16 cellular contexts compared by ENCODE assay signal in genomic region chr19:4933528-4933927, GRCh38. TPM values are rescaled to one million over a fixed set of nuclear protein-coding genes. Genes with fewer than 3 reads are reported as not detected.
A peak's percentile ranks its signal among the peaks of the same experiment; 100 is the strongest.
DNase-seq lines count a peak whose midpoint lies in the region; ATAC-seq and TF ChIP-seq lines count a peak whose summit lies in the region.
"Had no signal": no experiment of that assay in that cellular context is flagged by ENCODE, and none has a peak within 500 bp of the region (broad histone marks: within the 10 kb centered on the region; RNA-seq: fewer than 3 reads in every experiment).

No MANE protein-coding gene starts in this region.

- H4K20me1 ChIP-seq in mammary epithelial cell (ENCODE audit: insufficient read depth, low read length): no peaks in the 10 kb centered on the region

- no peak overlapping the region for H3K4me2 ChIP-seq in mammary epithelial cell (ENCODE audit: insufficient read depth, low read depth, low read length)

- H3K27ac ChIP-seq in right cardiac atrium (ENCODE audit: low read length) (no peak overlapping the region), mammary epithelial cell (ENCODE audit: insufficient read depth, low read depth, low read length) (no peak overlapping the region), upper lobe of right lung (no peak overlapping the region)
- H3K27ac ChIP-seq: ascending aorta, parathyroid adenoma, thoracic aorta had no signal

- dilution Hi-C loops in mammary epithelial cell (cut with HindIII; ENCODE audit: low sequenced_read_pairs): no loop called here

- H3K27me3 ChIP-seq in right cardiac atrium (ENCODE audit: control insufficient read depth, insufficient read depth): no peaks in the 10 kb centered on the region
- no peaks in the 10 kb centered on the region for H3K27me3 ChIP-seq in mammary epithelial cell (ENCODE audit: insufficient read depth, low read length)
- H3K27me3 ChIP-seq in upper lobe of right lung: no peaks in the 10 kb centered on the region
- H3K27me3 ChIP-seq: ascending aorta had no signal

- in situ Hi-C loops in mammary epithelial cell (cut with MboI; ENCODE audit: low sequenced_read_pairs in 2 of 2): no loop called here

- H3K27ac Mint-ChIP-seq in activated CD4-positive, alpha-beta T cell treated with anti-CD3 and anti-CD28 coated beads for 36 hours: no peak overlapping the region
- H3K27ac Mint-ChIP-seq: CD4-positive, alpha-beta T cell; mesothelial cell of epicardium had no signal

- H2AFZ ChIP-seq in mammary epithelial cell (ENCODE audit: low read depth, low read length): no peak overlapping the region
- H2AFZ ChIP-seq: parathyroid adenoma had no signal

- peak; percentile 28 for ATAC-seq in Right ventricle myocardium inferior
- no peak for ATAC-seq in right cardiac atrium
- peak; percentile 65 for ATAC-seq in upper lobe of right lung
- no peak for ATAC-seq in HG03095 (IDR thresholded peaks at IDR 0.05; ENCODE audit: unreplicated experiment)
- no peak for ATAC-seq in activated CD4-positive, alpha-beta T cell treated with anti-CD3 and anti-CD28 coated beads for 36 hours

- no peak overlapping the region for H3K4me3 Mint-ChIP-seq in activated CD4-positive, alpha-beta T cell treated with anti-CD3 and anti-CD28 coated beads for 36 hours
- H3K4me3 Mint-ChIP-seq: CD4-positive, alpha-beta T cell; mesothelial cell of epicardium had no signal

- CTCF ChIA-PET in mammary epithelial cell (lab: Charles Lee; ENCODE audit: low non-redundant PET): no interaction called here
- CTCF ChIA-PET in activated CD4-positive, alpha-beta T cell treated with anti-CD3 and anti-CD28 coated beads for 36 hours (lab: Charles Lee): no interaction called here

- peaks cover 40% of the 10 kb centered on the region for H3K79me2 ChIP-seq in mammary epithelial cell (ENCODE audit: insufficient read depth, low read length)
- H3K79me2 ChIP-seq: parathyroid adenoma had no signal

- no peak overlapping the region for H3K9ac ChIP-seq in mammary epithelial cell (ENCODE audit: insufficient read depth, low read length)
- H3K9ac ChIP-seq: parathyroid adenoma had no signal

- TF ChIP-seq CTCF in mammary epithelial cell (conservative IDR thresholded peaks at IDR 0.05 in 1 of 2, IDR thresholded peaks at IDR 0.05 in 1 of 2; ENCODE audit: extremely low read depth in 1 of 2, insufficient read depth in 1 of 2, low read depth in 1 of 2, low read length in 2 of 2) (no peak), upper lobe of right lung (IDR thresholded peaks at IDR 0.05) (no peak)

- peaks cover 77% of the 10 kb centered on the region for H3K36me3 Mint-ChIP-seq in activated CD4-positive, alpha-beta T cell treated with anti-CD3 and anti-CD28 coated beads for 36 hours (ENCODE audit: low read depth)

- no TSS peak for BruUV-seq in mammary epithelial cell (replicated peaks; lab: Mats Ljungman, UMichigan)

- 86% methylated on average over 7 of the region's 7 CpGs for WGBS in right cardiac atrium
- WGBS in mammary epithelial cell (ENCODE audit: low coverage, missing lambda C conversion rate): 54% methylated on average over 7 of the region's 7 CpGs

- H3K27me3 Mint-ChIP-seq in activated CD4-positive, alpha-beta T cell treated with anti-CD3 and anti-CD28 coated beads for 36 hours: no peaks in the 10 kb centered on the region
- H3K27me3 Mint-ChIP-seq: CD4-positive, alpha-beta T cell had no signal

- POLR2A ChIA-PET in activated CD4-positive, alpha-beta T cell treated with anti-CD3 and anti-CD28 coated beads for 36 hours (lab: Charles Lee): interaction anchor here (0.6 kb wide), 1 partner anchor 615 kb away, joined by 3 read pairs; no protein-coding TSS in a partner anchor

- H3K9me3 Mint-ChIP-seq in activated CD4-positive, alpha-beta T cell treated with anti-CD3 and anti-CD28 coated beads for 36 hours (ENCODE audit: low read depth): no peaks in the 10 kb centered on the region
- H3K9me3 Mint-ChIP-seq: CD4-positive, alpha-beta T cell; mesothelial cell of epicardium had no signal

- no peaks in the 10 kb centered on the region for H3K9me3 ChIP-seq in right cardiac atrium (ENCODE audit: control insufficient read depth, low read length)
- no peaks in the 10 kb centered on the region for H3K9me3 ChIP-seq in mammary epithelial cell (replicated peaks; ENCODE audit: insufficient read depth, low read length)
- no peaks in the 10 kb centered on the region for H3K9me3 ChIP-seq in upper lobe of right lung
- H3K9me3 ChIP-seq: ascending aorta, thoracic aorta had no signal

- intact Hi-C loops in Right ventricle myocardium inferior (cut with DNase I) (no loop called here), right cardiac atrium (cut with DNase I) (no loop called here), mammary epithelial cell (cut with micrococcal nuclease) (no loop called here), upper lobe of right lung (cut with DNase I) (no loop called here)
- intact Hi-C loops in activated CD4-positive, alpha-beta T cell treated with anti-CD3 and anti-CD28 coated beads for 36 hours (cut with DNase I, micrococcal nuclease): no loop called here

- H3K4me3 ChIP-seq in right cardiac atrium (ENCODE audit: low read length) (no peak overlapping the region), mammary epithelial cell (replicated peaks in 1 of 3; ENCODE audit: insufficient read depth in 1 of 3, low read depth in 2 of 3, low read length in 3 of 3) (no peak overlapping the region), upper lobe of right lung (no peak overlapping the region)
- H3K4me3 ChIP-seq: ascending aorta, thoracic aorta had no signal

- H3K4me1 Mint-ChIP-seq in activated CD4-positive, alpha-beta T cell treated with anti-CD3 and anti-CD28 coated beads for 36 hours: no peaks in the 10 kb centered on the region
- H3K4me1 Mint-ChIP-seq: mesothelial cell of epicardium had no signal

- H3K4me1 ChIP-seq in right cardiac atrium (ENCODE audit: control insufficient read depth, insufficient read depth, low read length) (no peaks in the 10 kb centered on the region), mammary epithelial cell (ENCODE audit: insufficient read depth, low read length) (no peaks in the 10 kb centered on the region), upper lobe of right lung (no peaks in the 10 kb centered on the region)
- H3K4me1 ChIP-seq: ascending aorta, parathyroid adenoma had no signal

- no peak for DNase-seq in Right ventricle myocardium inferior (ENCODE audit: missing footprints)
- no peak for DNase-seq in right cardiac atrium
- DNase-seq in mammary epithelial cell: peak; percentile 54
- peak; percentile 49 for DNase-seq in myocyte (ENCODE audit: low read depth)
- no peak for DNase-seq in upper lobe of right lung
- no peak for DNase-seq in NCI-H1694 treated with DMSO at 0.1 percent for 48 hours (lab: John Stamatoyannopoulos, UW)
- no peak for DNase-seq in activated CD4-positive, alpha-beta T cell treated with anti-CD3 and anti-CD28 coated beads for 36 hours
- DNase-seq: activated effector memory CD4-positive, alpha-beta T cell treated with Interleukin-2 at 50 U/mL for 16 hours; CD4-positive, alpha-beta T cell; NCI-H1417 treated with DMSO at 0.1 percent for 48 hours had no signal

- peaks cover 17% of the 10 kb centered on the region for H3K36me3 ChIP-seq in mammary epithelial cell (ENCODE audit: insufficient read depth, low read length)
- H3K36me3 ChIP-seq in upper lobe of right lung: no peaks in the 10 kb centered on the region
- H3K36me3 ChIP-seq: ascending aorta, thoracic aorta had no signal

RNA-seq across cellular contexts. Expression of gene UHRF1, which starts 24.2 kb away (rescaled TPM):
- 2.3 TPM for total RNA-seq in Right ventricle myocardium inferior
- total RNA-seq in right cardiac atrium: 1 to 10 TPM in 1 of 4 donors, under 1 TPM in 3; 0.45 to 2.3 (median 0.94) TPM
- 0.18 TPM for polyA plus RNA-seq in right cardiac atrium
- 10 to 100 TPM; 10.2 to 45.0 TPM for total RNA-seq in mammary epithelial cell
- 32.3 TPM for polyA plus RNA-seq in mammary epithelial cell
- 32.6 TPM for polyA minus RNA-seq in mammary epithelial cell
- 23.3 and 33.5 TPM in 2 replicates for total RNA-seq in myocyte
- polyA plus RNA-seq in myocyte (2012): 10.4 TPM
- 0.90 TPM for total RNA-seq in upper lobe of right lung
- 100 to 1,000 TPM; 126 to 151 TPM for total RNA-seq in activated CD4-positive, alpha-beta T cell treated with anti-CD3 and anti-CD28 coated beads for 36 hours

RNA-seq across cellular contexts. Expression of gene ARRDC5, which starts 30.8 kb away (rescaled TPM):
- total RNA-seq in Right ventricle myocardium inferior: not detected
- total RNA-seq in right cardiac atrium: under 1 TPM in 1 of 4 donors, not detected in 3; 0.15 TPM
- 0.07 TPM for polyA plus RNA-seq in right cardiac atrium
- not detected for total RNA-seq in mammary epithelial cell
- not detected for polyA plus RNA-seq in mammary epithelial cell
- polyA minus RNA-seq in mammary epithelial cell: not detected
- total RNA-seq in myocyte: 0.16 TPM in 1 of 2 replicates, not detected in the other
- not detected for polyA plus RNA-seq in myocyte (2012)
- not detected for total RNA-seq in upper lobe of right lung
- not detected for total RNA-seq in activated CD4-positive, alpha-beta T cell treated with anti-CD3 and anti-CD28 coated beads for 36 hours
- total RNA-seq: frontal cortex, mesothelial cell of epicardium had no signal

RNA-seq across cellular contexts. Expression of gene KDM4B, which starts 35.4 kb away (rescaled TPM):
- total RNA-seq in Right ventricle myocardium inferior (38.6 TPM), right cardiac atrium (10 to 100 TPM; 23.9 to 37.5 (median 30.8) TPM), mammary epithelial cell (10 to 100 TPM; 20.3 to 33.5 TPM), myocyte (25.8 and 41.9 TPM in 2 replicates), upper lobe of right lung (39.0 TPM)
- polyA plus RNA-seq in right cardiac atrium (18.8 TPM), mammary epithelial cell (9.0 TPM)
- polyA minus RNA-seq in mammary epithelial cell: 46.2 TPM
- 51.5 TPM for polyA plus RNA-seq in myocyte (2012)
- 10 to 100 TPM; 33.9 to 35.8 TPM for total RNA-seq in activated CD4-positive, alpha-beta T cell treated with anti-CD3 and anti-CD28 coated beads for 36 hours

Comparison
In these comparisons a context has a peak if more than half of its experiments do, and no peak if none do; other contexts are left out.
1. ATAC-seq: peak in Right ventricle myocardium inferior (single experiment) and upper lobe of right lung (single experiment); none in right cardiac atrium (0 of 2), HG03095 (single experiment) and activated CD4-positive, alpha-beta T cell treated with anti-CD3 and anti-CD28 coated beads for 36 hours (single experiment).
2. DNase-seq: peak in mammary epithelial cell (single experiment) and myocyte (single experiment); none in Right ventricle myocardium inferior (single experiment), right cardiac atrium (0 of 3), upper lobe of right lung (single experiment), NCI-H1694 treated with DMSO at 0.1 percent for 48 hours (single experiment) and activated CD4-positive, alpha-beta T cell treated with anti-CD3 and anti-CD28 coated beads for 36 hours (single experiment).